Comparison of ENCODE assay signal across 9 cellular contexts in genomic region chrX:16868920-16869319, GRCh38. TPM values are rescaled to one million over a fixed set of nuclear protein-coding genes. Genes with fewer than 3 reads are reported as not detected.
DNase-seq lines count a peak whose midpoint lies in the region; ATAC-seq and TF ChIP-seq lines count a peak whose summit lies in the region.
"Had no signal": no experiment of that assay in that cellular context is flagged by ENCODE, and none has a peak within 500 bp of the region (broad histone marks: within the 10 kb centered on the region; RNA-seq: fewer than 3 reads in every experiment).

No MANE protein-coding gene starts in this region.

- H3K4me3 ChIP-seq in heart right ventricle (peak overlapping the region in 9 of 10 donors; percentile 52 to 70 (median 65)), astrocyte of the spinal cord (ENCODE audit: low read depth, low read length) (peak overlapping the region; percentile 85), mesenchymal stem cell (ENCODE audit: insufficient read depth in 1 of 2, low read depth in 1 of 2, low read length in 2 of 2) (peak overlapping the region in 1 of 2 experiments; percentile 93), uterus (peak overlapping the region; percentile 48 to 87)

- H3K4me1 ChIP-seq in heart right ventricle (peaks cover 0 to 44% (median 23%) of the 10 kb centered on the region in 9 donors), mesenchymal stem cell (ENCODE audit: control insufficient read depth, insufficient read depth, low read depth, low read length) (peaks cover 5% of the 10 kb centered on the region), uterus (peaks cover 4 to 7% of the 10 kb centered on the region in 2 donors)

- in situ Hi-C loops in astrocyte of the spinal cord (cut with HindIII; ENCODE audit: low sequenced_read_pairs) = no loop called here

- peak overlapping the region; percentile 91 for H3K9ac ChIP-seq in mesenchymal stem cell (ENCODE audit: low read length)

- H3K27me3 ChIP-seq in heart right ventricle = peaks cover 0 to 88% (median 0%) of the 10 kb centered on the region in 7 donors
- peaks cover 0 to 28% of the 10 kb centered on the region in 2 experiments for H3K27me3 ChIP-seq in mesenchymal stem cell (ENCODE audit: control insufficient read depth in 1 of 2, insufficient read depth in 1 of 2, low read length in 2 of 2)
- peaks cover 0 to 3% of the 10 kb centered on the region in 2 donors for H3K27me3 ChIP-seq in uterus

- H3K36me3 ChIP-seq in heart right ventricle (peaks cover 0 to 10% (median 0%) of the 10 kb centered on the region in 9 donors), mesenchymal stem cell (ENCODE audit: control insufficient read depth in 1 of 2, insufficient read depth in 2 of 2, low read depth in 1 of 2, low read length in 2 of 2) (no peaks in the 10 kb centered on the region), uterus (no peaks in the 10 kb centered on the region)

- H4K8ac ChIP-seq in mesenchymal stem cell (ENCODE audit: low read length) = no peak overlapping the region

- no peak overlapping the region for H3K23ac ChIP-seq in mesenchymal stem cell (ENCODE audit: low read length in 2 of 2)

- H3K79me1 ChIP-seq in mesenchymal stem cell (replicated peaks; ENCODE audit: low read length, poor library complexity, severe bottlenecking) = no peaks in the 10 kb centered on the region

- 12 to 13% methylated on average over 7 of the region's 7 CpGs for WGBS in heart right ventricle, 2 donors
- WGBS in mesenchymal stem cell = 29% methylated on average over 6 of the region's 7 CpGs

- no peak for ATAC-seq in heart right ventricle
- ATAC-seq in left ventricle myocardium superior = no peak
- no peak for ATAC-seq in GM19452 (IDR thresholded peaks at IDR 0.05; ENCODE audit: unreplicated experiment)

- H4K91ac ChIP-seq in mesenchymal stem cell (ENCODE audit: low read length) = no peak overlapping the region

- no peak for TF ChIP-seq POLR2A in uterus (IDR thresholded peaks at IDR 0.05)

- H3K14ac ChIP-seq in mesenchymal stem cell (ENCODE audit: low read length in 2 of 2) = no peak overlapping the region

- no peak for DNase-seq in heart right ventricle
- DNase-seq in left ventricle myocardium superior = no peak
- DNase-seq in astrocyte of the spinal cord (ENCODE audit: low read depth, low spot score) = no peak
- DNase-seq in mesenchymal stem cell = no peak
- no peak for DNase-seq in uterus
- no peak for DNase-seq in NCI-H2029 (lab: John Stamatoyannopoulos, UW)
- no peak for DNase-seq in HuH-7.5 (ENCODE audit: low spot score)
- DNase-seq: NCI-H1417 treated with DMSO at 0.1 percent for 48 hours had no signal

- no peak overlapping the region for H2BK120ac ChIP-seq in mesenchymal stem cell (ENCODE audit: low read depth, low read length)

- no peak overlapping the region for H2BK15ac ChIP-seq in mesenchymal stem cell (ENCODE audit: low read depth, poor library complexity, severe bottlenecking)

- no peaks in the 10 kb centered on the region for H3K9me3 ChIP-seq in heart right ventricle
- no peaks in the 10 kb centered on the region for H3K9me3 ChIP-seq in mesenchymal stem cell (ENCODE audit: control insufficient read depth, low read length)
- H3K9me3 ChIP-seq in uterus = no peaks in the 10 kb centered on the region

- H2AK5ac ChIP-seq in mesenchymal stem cell (ENCODE audit: low read length, severe bottlenecking) = no peak overlapping the region

- no peak overlapping the region for H3K18ac ChIP-seq in mesenchymal stem cell (ENCODE audit: low read depth in 1 of 2, low read length in 2 of 2)

- no peak overlapping the region for H2BK5ac ChIP-seq in mesenchymal stem cell (ENCODE audit: low read depth, low read length, poor library complexity, severe bottlenecking)

- no peak overlapping the region for H2AFZ ChIP-seq in mesenchymal stem cell (ENCODE audit: low read depth, low read length)

- no peak overlapping the region for H3K4ac ChIP-seq in mesenchymal stem cell (ENCODE audit: low read depth in 1 of 2, low read length in 2 of 2)

- H3K27ac ChIP-seq in heart right ventricle (peak overlapping the region in 7 of 10 donors; percentile 56 to 92 (median 83)), mesenchymal stem cell (ENCODE audit: low read length, poor library complexity, severe bottlenecking) (no peak overlapping the region), uterus (peak overlapping the region; percentile 89 to 95)

- intact Hi-C loops in heart right ventricle (cut with DNase I) (loop anchor here in 1 of 10 donors (10.0 kb wide), 1 partner anchor 154 kb away; the partner anchor contains the start of genes CTPS2 and SYAP1), left ventricle myocardium superior (cut with micrococcal nuclease) (no loop called here), uterus (cut with DNase I; ENCODE audit: low total_unique reads) (no loop called here)

- no peak for TF ChIP-seq CTCF in heart right ventricle (IDR thresholded peaks at IDR 0.05)
- TF ChIP-seq CTCF in astrocyte of the spinal cord (IDR thresholded peaks at IDR 0.05; ENCODE audit: low read depth, low read length) = no peak
- no peak for TF ChIP-seq CTCF in uterus (IDR thresholded peaks at IDR 0.05)

- H3K4me2 ChIP-seq in mesenchymal stem cell (ENCODE audit: low read length, poor library complexity, severe bottlenecking) = peak overlapping the region; percentile 65

- H2BK12ac ChIP-seq in mesenchymal stem cell (ENCODE audit: low read length in 2 of 2) = no peak overlapping the region

RNA-seq across cellular contexts. Expression of gene RBBP7, which starts 1.2 kb away (rescaled TPM):
- total RNA-seq in heart right ventricle (100 to 1,000 TPM in 8 of 10 donors, 10 to 100 TPM in 2; 88.3 to 125 (median 110) TPM), left ventricle myocardium superior (113 TPM), uterus (100 to 1,000 TPM in 3 of 4 donors, 10 to 100 TPM in 1; 60.0 to 154 (median 125) TPM)
- polyA plus RNA-seq in heart right ventricle = 10 to 100 TPM; 84.6 to 92.6 TPM
- polyA plus RNA-seq in mesenchymal stem cell (2013, experiment 1 of 2) = 90.4 TPM
- 99.7 TPM for polyA plus RNA-seq in mesenchymal stem cell (2013, experiment 2 of 2)
